ENCODE assay signal across 26 cellular contexts in the genomic region with DNA sequence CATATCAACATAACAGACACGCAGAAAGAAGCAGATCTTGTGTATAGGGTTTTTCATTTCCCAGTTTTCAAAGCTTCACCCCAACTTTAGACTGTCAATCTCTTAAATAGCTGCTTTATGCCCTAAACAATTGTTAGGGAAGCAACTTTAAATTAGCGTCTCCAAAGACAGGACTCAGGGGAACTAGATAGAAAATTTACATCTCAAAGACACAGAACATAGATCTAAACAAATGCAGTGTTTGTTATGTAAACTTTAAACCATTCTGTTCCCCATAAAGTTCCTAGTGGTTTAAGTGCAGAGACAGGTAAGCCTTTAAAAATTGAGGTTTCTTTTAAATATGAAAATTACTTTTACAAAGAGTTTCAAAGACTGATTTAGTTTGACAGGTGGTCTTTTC.
A peak's percentile ranks its signal among the peaks of the same experiment; 100 is the strongest.
DNase-seq lines count a peak whose midpoint lies in the region; ATAC-seq, FAIRE-seq and TF ChIP-seq lines count a peak whose summit lies in the region.
"Had no signal": no experiment of that assay in that cellular context is flagged by ENCODE, and none has a peak within 500 bp of the region (broad histone marks: within the 10 kb centered on the region; RNA-seq: fewer than 3 reads in every experiment).

No MANE protein-coding gene starts in this region.

- in situ Hi-C loops in HepG2 (cut with HindIII; ENCODE audit: extremely low pct_ligation_motif_present, low pct_unique_long_range_greater_than_20kb), result no loop called here

- peak; percentile 21 for DNase-seq in H7
- no peak for DNase-seq in WTC11 (ENCODE audit: low spot score)
- peak; percentile 38 for DNase-seq in iPS DF 19.7 (ENCODE audit: low read depth, low spot score)
- peak; percentile 27 for DNase-seq in iPS-NIHi7 (ENCODE audit: extremely low spot score)
- no peak for DNase-seq in HepG2 (ENCODE audit: low spot score)
- DNase-seq in GM19238 (ENCODE audit: insufficient read length, low spot score), result no peak
- DNase-seq: 8988T; ACHN; AML-193; BE2C; CD4-positive, alpha-beta T cell; CD8-positive, alpha-beta memory T cell; DMS53; DMS79 treated with DMSO at 0.1 percent for 48 hours; GF-D8; GOT3; H9 had no signal

- H3K9ac ChIP-seq in HepG2 (ENCODE audit: insufficient read depth, low read depth, low read length), result no peak overlapping the region
- H3K9ac ChIP-seq: BLaER1 treated with 17β-estradiol and CSF1 and Interleukin-3, amounts not matched to agents 10 nM and 100 nM had no signal

- H4K20me1 ChIP-seq in HepG2 (ENCODE audit: insufficient read depth, low read length), result no peaks in the 10 kb centered on the region
- H4K20me1 ChIP-seq: BLaER1 treated with 17β-estradiol and CSF1 and Interleukin-3, amounts not matched to agents 10 nM and 100 nM had no signal

- H3K27me3 Mint-ChIP-seq in WTC11 (ENCODE audit: low read depth), result peaks cover 100% of the 10 kb centered on the region
- H3K27me3 Mint-ChIP-seq: CD4-positive, alpha-beta T cell; CD8-positive, alpha-beta memory T cell had no signal

- TF ChIP-seq POLR2A in HepG2 (IDR thresholded peaks at IDR 0.05; ENCODE audit: insufficient read depth in 1 of 2, low read depth in 2 of 2, low read length in 2 of 2), result no peak

- intact Hi-C loops in HepG2 (cut with micrococcal nuclease; ENCODE audit: unreplicated experiment), result no loop called here

- no peak overlapping the region for H3K27ac ChIP-seq in HepG2 (ENCODE audit: extremely low read length, insufficient read depth, low read length)
- H3K27ac ChIP-seq: A549; BLaER1 treated with 17β-estradiol and CSF1 and Interleukin-3, amounts not matched to agents 10 nM and 100 nM had no signal

- peaks cover 24% of the 10 kb centered on the region for H3K4me1 Mint-ChIP-seq in WTC11
- H3K4me1 Mint-ChIP-seq: CD14-positive monocyte; CD8-positive, alpha-beta memory T cell had no signal

- H3K79me2 ChIP-seq in HepG2 (ENCODE audit: insufficient read depth, low read length), result no peaks in the 10 kb centered on the region

- peaks cover 3% of the 10 kb centered on the region; the same call in 1 of the 2 replicates for H3K36me3 Mint-ChIP-seq in WTC11
- H3K36me3 Mint-ChIP-seq: CD14-positive monocyte had no signal

- no peak overlapping the region for H3K4me3 Mint-ChIP-seq in WTC11
- H3K4me3 Mint-ChIP-seq: CD14-positive monocyte; CD4-positive, alpha-beta T cell; CD8-positive, alpha-beta memory T cell had no signal

- no peaks in the 10 kb centered on the region for H3K4me1 ChIP-seq in HepG2 (ENCODE audit: insufficient read depth, low read length)
- H3K4me1 ChIP-seq: A549; BE2C; BLaER1 treated with 17β-estradiol and CSF1 and Interleukin-3, amounts not matched to agents 10 nM and 100 nM had no signal

- no peak overlapping the region for H3K4me3 ChIP-seq in H7 (ENCODE audit: insufficient read depth, low read depth, low read length)
- H3K4me3 ChIP-seq in HepG2 (replicated peaks in 1 of 3; ENCODE audit: insufficient read depth in 1 of 3, low read depth in 2 of 3, low read length in 3 of 3), result no peak overlapping the region
- H3K4me3 ChIP-seq: A549; BLaER1 treated with 17β-estradiol and CSF1 and Interleukin-3, amounts not matched to agents 10 nM and 100 nM had no signal

- TF ChIP-seq CTCF in WTC11 (IDR thresholded peaks at IDR 0.05) (no peak), HepG2 (CRISPR knock-in tag; IDR thresholded peaks at IDR 0.05) (no peak)

- no peak overlapping the region for H2AFZ ChIP-seq in HepG2 (ENCODE audit: low read length)

- peak; percentile 88 for ATAC-seq in WTC11
- no peak for ATAC-seq in GM19455 (IDR thresholded peaks at IDR 0.05; ENCODE audit: unreplicated experiment)
- no peak for ATAC-seq in HepG2
- ATAC-seq: A549, HCT116 had no signal

- no peak for FAIRE-seq in HepG2 (lab: Jason Lieb, UNC)
- FAIRE-seq: A549, D721Med, GM12891, GM18507, GM19239 had no signal

- H3K9me3 Mint-ChIP-seq in WTC11, result peaks cover 10% of the 10 kb centered on the region; the same call in 1 of the 2 replicates

- H3K36me3 ChIP-seq in H7 (replicated peaks; ENCODE audit: control insufficient read depth, insufficient read depth, low read length) (no peaks in the 10 kb centered on the region), HepG2 (replicated peaks in 1 of 2; ENCODE audit: control insufficient read depth in 1 of 2, insufficient read depth in 2 of 2, low read length in 2 of 2) (no peaks in the 10 kb centered on the region)
- H3K36me3 ChIP-seq: BE2C; BLaER1 treated with 17β-estradiol and CSF1 and Interleukin-3, amounts not matched to agents 10 nM and 100 nM had no signal

- no peak overlapping the region for H3K27ac Mint-ChIP-seq in WTC11
- H3K27ac Mint-ChIP-seq: CD14-positive monocyte; CD4-positive, alpha-beta T cell; CD8-positive, alpha-beta memory T cell; H9 had no signal

- H3K27me3 ChIP-seq in H7 (ENCODE audit: control insufficient read depth, insufficient read depth, low read length), result peaks cover 35% of the 10 kb centered on the region
- no peaks in the 10 kb centered on the region; a peak in 1 of 5 replicates for H3K27me3 ChIP-seq in HepG2 (ENCODE audit: control insufficient read depth in 1 of 2, insufficient read depth in 2 of 2, low read length in 2 of 2)
- H3K27me3 ChIP-seq: BE2C; BLaER1 treated with 17β-estradiol and CSF1 and Interleukin-3, amounts not matched to agents 10 nM and 100 nM had no signal

- peaks cover 79% of the 10 kb centered on the region for H3K9me3 ChIP-seq in HepG2 (ENCODE audit: low read length)
- H3K9me3 ChIP-seq: BE2C had no signal

- 4% methylated on average over 2 of the region's 2 CpGs for WGBS in HepG2 (ENCODE audit: low lambda C conversion rate)

- no peak for TF ChIP-seq RAD21 in HepG2 (CRISPR knock-in tag; IDR thresholded peaks at IDR 0.05)

- POLR2A ChIA-PET in WTC11 (lab: Charles Lee), result no interaction called here
- POLR2A ChIA-PET in HepG2 (lab: Yijun Ruan, JAX), result no interaction called here

- H3K4me2 ChIP-seq in HepG2 (ENCODE audit: low read depth, low read length), result no peak overlapping the region
- H3K4me2 ChIP-seq: A549; BLaER1 treated with 17β-estradiol and CSF1 and Interleukin-3, amounts not matched to agents 10 nM and 100 nM had no signal

- no TSS peak for BruUV-seq in HepG2 (replicated peaks; lab: Mats Ljungman, UMichigan)

- CTCF ChIA-PET in WTC11 (lab: Charles Lee), result interaction anchor here (2.0 kb wide), 1 partner anchor 111 kb away, joined by 8 read pairs; no protein-coding TSS in a partner anchor
- CTCF ChIA-PET in HepG2 (lab: Yijun Ruan, JAX; ENCODE audit: low intra/inter-chr PET ratio, low total read pairs), result no interaction called here

- TF ChIP-seq EP300 in HepG2 (IDR thresholded peaks at IDR 0.05; ENCODE audit: low read depth in 2 of 2, low read length in 2 of 2) (no peak), HepG2 (CRISPR knock-in tag; IDR thresholded peaks at IDR 0.05; ENCODE audit: borderline replicate concordance) (no peak)

TF ChIP-seq in WTC11, 78 proteins besides CTCF, POLR2A, EP300 and RAD21 (continues in another document):
- TF ChIP-seq, protein P1, sequence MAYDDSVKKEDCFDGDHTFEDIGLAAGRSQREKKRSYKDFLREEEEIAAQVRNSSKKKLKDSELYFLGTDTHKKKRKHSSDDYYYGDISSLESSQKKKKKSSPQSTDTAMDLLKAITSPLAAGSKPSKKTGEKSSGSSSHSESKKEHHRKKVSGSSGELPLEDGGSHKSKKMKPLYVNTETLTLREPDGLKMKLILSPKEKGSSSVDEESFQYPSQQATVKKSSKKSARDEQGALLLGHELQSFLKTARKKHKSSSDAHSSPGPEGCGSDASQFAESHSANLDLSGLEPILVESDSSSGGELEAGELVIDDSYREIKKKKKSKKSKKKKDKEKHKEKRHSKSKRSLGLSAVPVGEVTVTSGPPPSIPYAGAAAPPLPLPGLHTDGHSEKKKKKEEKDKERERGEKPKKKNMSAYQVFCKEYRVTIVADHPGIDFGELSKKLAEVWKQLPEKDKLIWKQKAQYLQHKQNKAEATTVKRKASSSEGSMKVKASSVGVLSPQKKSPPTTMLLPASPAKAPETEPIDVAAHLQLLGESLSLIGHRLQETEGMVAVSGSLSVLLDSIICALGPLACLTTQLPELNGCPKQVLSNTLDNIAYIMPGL (CRISPR knock-in tag; IDR thresholded peaks at IDR 0.05), result no peak
- TF ChIP-seq GTF2I (CRISPR knock-in tag; conservative IDR thresholded peaks at IDR 0.05) (no peak), ZNF423 (CRISPR knock-in tag; IDR thresholded peaks at IDR 0.05) (no peak)
- TF ChIP-seq, protein P2, sequence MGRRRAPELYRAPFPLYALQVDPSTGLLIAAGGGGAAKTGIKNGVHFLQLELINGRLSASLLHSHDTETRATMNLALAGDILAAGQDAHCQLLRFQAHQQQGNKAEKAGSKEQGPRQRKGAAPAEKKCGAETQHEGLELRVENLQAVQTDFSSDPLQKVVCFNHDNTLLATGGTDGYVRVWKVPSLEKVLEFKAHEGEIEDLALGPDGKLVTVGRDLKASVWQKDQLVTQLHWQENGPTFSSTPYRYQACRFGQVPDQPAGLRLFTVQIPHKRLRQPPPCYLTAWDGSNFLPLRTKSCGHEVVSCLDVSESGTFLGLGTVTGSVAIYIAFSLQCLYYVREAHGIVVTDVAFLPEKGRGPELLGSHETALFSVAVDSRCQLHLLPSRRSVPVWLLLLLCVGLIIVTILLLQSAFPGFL (CRISPR knock-in tag; IDR thresholded peaks at IDR 0.05; ENCODE audit: borderline replicate concordance), result no peak

TF ChIP-seq in HepG2, 621 proteins besides CTCF, POLR2A, EP300 and RAD21 (continues in another document):
- TF ChIP-seq SRSF1 (optimal IDR thresholded peaks at IDR 0.05; ENCODE audit: low read depth, low read length), result no peak

Comparison
In these comparisons a context has a peak if more than half of its experiments do, and no peak if none do; other contexts are left out.
1. DNase-seq: peak in H7 (single experiment), iPS DF 19.7 (single experiment) and iPS-NIHi7 (single experiment); none in WTC11 (single experiment), HepG2 (single experiment) and GM19238 (single experiment).